8 cellular contexts compared by ENCODE assay signal in genomic region chr7:140646931-140647647, GRCh38. TPM values are rescaled to one million over a fixed set of nuclear protein-coding genes. Genes with fewer than 3 reads are reported as not detected.
DNase-seq lines count a peak whose midpoint lies in the region; ATAC-seq and TF ChIP-seq lines count a peak whose summit lies in the region.

No MANE protein-coding gene starts in this region.

- TF ChIP-seq CTCF in Panc1 (IDR thresholded peaks at IDR 0.05) (peak; percentile 80), astrocyte of the spinal cord (IDR thresholded peaks at IDR 0.05; ENCODE audit: low read depth, low read length) (peak; percentile 73), testis (IDR thresholded peaks at IDR 0.05) (peak; percentile 12 to 37 (median 13))

- H3K36me3 ChIP-seq in Panc1 (ENCODE audit: control insufficient read depth, insufficient read depth, low read length) (no peaks in the 10 kb centered on the region), testis (ENCODE audit: low read depth, missing control alignments) (no peaks in the 10 kb centered on the region)

- in situ Hi-C loops in Panc1 (cut with HindIII; ENCODE audit: low pct_unique_long_range_greater_than_20kb, low sequenced_read_pairs), result no loop called here
- in situ Hi-C loops in astrocyte of the spinal cord (cut with HindIII; ENCODE audit: low sequenced_read_pairs), result no loop called here

- POLR2A ChIA-PET in Panc1 (lab: Charles Lee), result interaction anchor here (0.6 to 0.7 kb wide), 2 partner anchors 19 to 88 kb away, joined by 3 to 5 read pairs; no protein-coding TSS in a partner anchor

- ATAC-seq in GM19438 (IDR thresholded peaks at IDR 0.05; ENCODE audit: low read depth, unreplicated experiment) (peak; percentile 62), HG03565 (IDR thresholded peaks at IDR 0.05; ENCODE audit: unreplicated experiment) (peak; percentile 51), Panc1 (peak; percentile 90)

- DNase-seq in DMS153 (lab: John Stamatoyannopoulos, UW), result peak; percentile 57
- DNase-seq in Panc1 (ENCODE audit: low read depth, low spot score), result no peak
- peak; percentile 19 for DNase-seq in astrocyte of the spinal cord (ENCODE audit: low read depth, low spot score)
- peak; percentile 34 for DNase-seq in iris pigment epithelial cell (ENCODE audit: low read depth)
- peak; percentile 52 for DNase-seq in testis
- DNase-seq in NK-92 (lab: John Stamatoyannopoulos, UW; ENCODE audit: unreplicated experiment), result no peak

- H3K4me1 ChIP-seq in Panc1 (ENCODE audit: control insufficient read depth, insufficient read depth, low read length) (no peaks in the 10 kb centered on the region), testis (no peaks in the 10 kb centered on the region)

- no TSS peak for BruUV-seq in Panc1 (replicated peaks; lab: Mats Ljungman, UMichigan)

- H3K27ac ChIP-seq in Panc1 (ENCODE audit: low read length) (no peak overlapping the region), testis (no peak overlapping the region)

- WGBS in testis, 2 donors, result 49 to 58% methylated on average over 4 to 8 of the region's 8 CpGs

- no peaks in the 10 kb centered on the region for H3K9me3 ChIP-seq in Panc1 (ENCODE audit: control insufficient read depth, insufficient read depth, low read depth, low read length)
- H3K9me3 ChIP-seq in testis, result no peaks in the 10 kb centered on the region

- intact Hi-C loops in Panc1 (cut with micrococcal nuclease; ENCODE audit: unreplicated experiment), result no loop called here
- intact Hi-C loops in testis (cut with DNase I; ENCODE audit: low total_unique reads), result no loop called here

- CTCF ChIA-PET in Panc1 (lab: Charles Lee), result interaction anchor here (0.5 to 0.7 kb wide), 3 partner anchors 19 to 60 kb away, joined by 3 to 7 read pairs (median 3); no protein-coding TSS in a partner anchor

- TF ChIP-seq POLR2A in testis (IDR thresholded peaks at IDR 0.05), result no peak

- H3K4me3 ChIP-seq in Panc1 (ENCODE audit: low read depth in 2 of 2, low read length in 2 of 2) (no peak overlapping the region), astrocyte of the spinal cord (ENCODE audit: low read depth, low read length) (no peak overlapping the region), testis (no peak overlapping the region)

- H3K27me3 ChIP-seq in Panc1 (ENCODE audit: control insufficient read depth, insufficient read depth, low read length) (no peaks in the 10 kb centered on the region), testis (no peaks in the 10 kb centered on the region)

RNA-seq across cellular contexts. Expression of gene DENND2A, which starts 6.5 kb away (rescaled TPM):
- 1.4 TPM for total RNA-seq in Panc1 (2021; ENCODE audit: unreplicated experiment)
- polyA plus RNA-seq in Panc1 (2012; ENCODE audit: insufficient read length), result 2.3 TPM
- total RNA-seq in testis, result 1 to 10 TPM; 4.1 to 5.5 TPM
- 8.5 TPM for polyA plus RNA-seq in testis (ENCODE audit: insufficient read depth, low read depth, low replicate concordance)

RNA-seq across cellular contexts. Expression of gene ADCK2, which starts 25.7 kb away (rescaled TPM):
- total RNA-seq in Panc1 (2021; ENCODE audit: unreplicated experiment) (21.6 TPM), testis (10 to 100 TPM; 20.4 to 21.2 TPM)
- polyA plus RNA-seq in Panc1 (2012; ENCODE audit: insufficient read length), result 28.6 TPM
- polyA plus RNA-seq in testis (ENCODE audit: insufficient read depth, low read depth, low replicate concordance), result 12.9 TPM

RNA-seq across cellular contexts. Expression of gene NDUFB2, which starts 49.4 kb away (rescaled TPM):
- 246 TPM for total RNA-seq in Panc1 (2021; ENCODE audit: unreplicated experiment)
- polyA plus RNA-seq in Panc1 (2012; ENCODE audit: insufficient read length), result 265 TPM
- 100 to 1,000 TPM; 187 to 292 TPM for total RNA-seq in testis
- 180 TPM for polyA plus RNA-seq in testis (ENCODE audit: insufficient read depth, low read depth, low replicate concordance)

Comparison
In these comparisons a context has a peak if more than half of its experiments do, and no peak if none do; other contexts are left out.
1. DNase-seq: peak in DMS153 (single experiment), astrocyte of the spinal cord (single experiment), iris pigment epithelial cell (single experiment) and testis (single experiment); none in Panc1 (single experiment) and NK-92 (single experiment).
2. CTCF ChIP-seq: peak in every context shown above with its lines; median percentile 80 in Panc1; 73 in astrocyte of the spinal cord; 13 in testis.
3. Peak in every context shown above with its lines, with median percentiles within 50 percentile points of each other: ATAC-seq.